In the genomic region with DNA sequence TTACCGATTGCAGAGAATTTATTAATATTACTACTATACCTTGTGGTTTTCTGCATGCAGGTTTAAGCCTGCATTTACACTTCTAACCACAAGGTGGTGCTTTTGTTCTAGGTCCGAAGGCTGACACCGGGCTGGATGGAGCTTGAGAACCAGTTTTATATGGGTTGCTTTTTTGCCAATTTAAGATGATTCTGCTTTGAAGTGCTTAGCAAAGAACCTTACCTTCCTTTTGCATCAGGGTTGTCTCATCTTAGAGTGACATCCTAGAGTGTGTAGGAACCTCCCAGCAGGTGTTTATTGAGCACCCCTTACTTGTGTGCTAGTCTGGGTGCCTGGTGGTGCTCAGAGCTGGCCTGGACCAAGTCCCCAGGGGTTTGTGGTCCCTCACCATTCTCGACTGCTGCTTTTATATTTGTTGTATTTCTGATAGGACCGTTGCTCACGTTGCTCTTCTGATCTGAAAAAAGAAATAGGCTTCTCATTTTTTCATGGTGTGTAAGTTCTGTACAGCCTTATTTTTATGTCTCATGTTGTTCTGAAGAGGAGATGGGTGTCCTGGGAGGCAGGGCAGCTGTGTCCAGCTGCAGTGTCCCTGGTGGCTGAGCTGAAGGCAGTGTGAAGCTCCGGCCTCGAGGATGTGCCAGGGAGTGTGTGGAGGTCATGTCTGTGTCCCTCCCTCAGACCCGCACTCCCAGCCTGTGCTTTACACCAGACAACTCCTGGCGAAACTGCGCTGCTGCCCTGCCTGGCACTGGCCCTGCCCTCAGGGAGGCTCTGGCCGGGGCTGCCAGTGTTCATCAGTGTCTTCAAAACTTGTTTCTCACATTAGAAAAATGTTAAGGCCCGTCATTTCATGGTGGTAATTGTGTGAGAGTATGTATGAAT, we compare ENCODE assay signal across 8 cellular contexts. TPM values are rescaled to one million over a fixed set of nuclear protein-coding genes. Genes with fewer than 3 reads are reported as not detected.
DNase-seq lines count a peak whose midpoint lies in the region; ATAC-seq and TF ChIP-seq lines count a peak whose summit lies in the region.

No MANE protein-coding gene starts in this region.

- H3K27ac ChIP-seq in C4-2B, result 0 out of 2 replicates have a peak overlapping the region, but pooled peaks have one; percentile 7

- ATAC-seq in GM18861 (IDR thresholded peaks at IDR 0.05; ENCODE audit: unreplicated experiment) (peak; percentile 62), HG03280 (IDR thresholded peaks at IDR 0.05; ENCODE audit: unreplicated experiment) (peak; percentile 63), HG03520 (IDR thresholded peaks at IDR 0.05; ENCODE audit: unreplicated experiment) (no peak)
- ATAC-seq in activated CD8-positive, alpha-beta T cell treated with anti-CD3 and anti-CD28 coated beads, Interleukin-2, amount 10 ng/mL, durations not matched to agents 7 days and 5 days, result peak; percentile 65

- H3K27ac Mint-ChIP-seq in activated CD8-positive, alpha-beta T cell treated with anti-CD3 and anti-CD28 coated beads, Interleukin-2, amount 10 ng/mL, durations not matched to agents 7 days and 5 days, result no peak overlapping the region

- H3K9me3 Mint-ChIP-seq in activated CD8-positive, alpha-beta T cell treated with anti-CD3 and anti-CD28 coated beads, Interleukin-2, amount 10 ng/mL, durations not matched to agents 7 days and 5 days (ENCODE audit: insufficient read depth), result no peaks in the 10 kb centered on the region

- peak; percentile 93 for TF ChIP-seq CTCF in C4-2B (conservative IDR thresholded peaks at IDR 0.05)

- peaks cover 12% of the 10 kb centered on the region for H3K4me1 Mint-ChIP-seq in activated CD8-positive, alpha-beta T cell treated with anti-CD3 and anti-CD28 coated beads, Interleukin-2, amount 10 ng/mL, durations not matched to agents 7 days and 5 days (ENCODE audit: low read depth)

- CTCF ChIA-PET in activated CD8-positive, alpha-beta T cell treated with anti-CD3 and anti-CD28 coated beads, Interleukin-2, amount 10 ng/mL, durations not matched to agents 7 days and 5 days (lab: Charles Lee), result interaction anchor here (0.5 to 1.8 kb wide), 22 partner anchors 10 to 349 kb away, joined by 3 to 8 read pairs (median 3); a partner anchor contains a TSS

- DNase-seq in NCI-H446 treated with DMSO at 0.1 percent for 48 hours (lab: John Stamatoyannopoulos, UW), result peak; percentile 51
- DNase-seq in activated CD8-positive, alpha-beta T cell treated with anti-CD3 and anti-CD28 coated beads, Interleukin-2, amount 10 ng/mL, durations not matched to agents 7 days and 5 days, result peak; percentile 66
- DNase-seq in fibroblast of the conjunctiva (ENCODE audit: low read depth), result peak; percentile 71
- DNase-seq in occipital lobe (lab: John Stamatoyannopoulos, UW), result peak; percentile 20

- POLR2A ChIA-PET in activated CD8-positive, alpha-beta T cell treated with anti-CD3 and anti-CD28 coated beads, Interleukin-2, amount 10 ng/mL, durations not matched to agents 7 days and 5 days (lab: Charles Lee), result no interaction called here

- peaks cover 19% of the 10 kb centered on the region for H3K36me3 Mint-ChIP-seq in activated CD8-positive, alpha-beta T cell treated with anti-CD3 and anti-CD28 coated beads, Interleukin-2, amount 10 ng/mL, durations not matched to agents 7 days and 5 days (ENCODE audit: low read depth)

- no peak overlapping the region for H3K4me3 Mint-ChIP-seq in activated CD8-positive, alpha-beta T cell treated with anti-CD3 and anti-CD28 coated beads, Interleukin-2, amount 10 ng/mL, durations not matched to agents 7 days and 5 days

- no peaks in the 10 kb centered on the region for H3K27me3 Mint-ChIP-seq in activated CD8-positive, alpha-beta T cell treated with anti-CD3 and anti-CD28 coated beads, Interleukin-2, amount 10 ng/mL, durations not matched to agents 7 days and 5 days (ENCODE audit: low read depth)

RNA-seq across cellular contexts. Expression of a gene that starts 54.3 kb away (rescaled TPM):
- 100 to 1,000 TPM; 112 to 115 TPM for total RNA-seq in activated CD8-positive, alpha-beta T cell treated with anti-CD3 and anti-CD28 coated beads, Interleukin-2, amount 10 ng/mL, durations not matched to agents 7 days and 5 days
- 68.3 TPM for total RNA-seq in occipital lobe

Comparison
In these comparisons a context has a peak if more than half of its experiments do, and no peak if none do; other contexts are left out.
1. DNase-seq: peak in every context shown above with its lines; median percentile 71 in fibroblast of the conjunctiva; 66 in activated CD8-positive, alpha-beta T cell treated with anti-CD3 and anti-CD28 coated beads, Interleukin-2, amount 10 ng/mL, durations not matched to agents 7 days and 5 days; 51 in NCI-H446 treated with DMSO at 0.1 percent for 48 hours; 20 in occipital lobe.